In the genomic region with DNA sequence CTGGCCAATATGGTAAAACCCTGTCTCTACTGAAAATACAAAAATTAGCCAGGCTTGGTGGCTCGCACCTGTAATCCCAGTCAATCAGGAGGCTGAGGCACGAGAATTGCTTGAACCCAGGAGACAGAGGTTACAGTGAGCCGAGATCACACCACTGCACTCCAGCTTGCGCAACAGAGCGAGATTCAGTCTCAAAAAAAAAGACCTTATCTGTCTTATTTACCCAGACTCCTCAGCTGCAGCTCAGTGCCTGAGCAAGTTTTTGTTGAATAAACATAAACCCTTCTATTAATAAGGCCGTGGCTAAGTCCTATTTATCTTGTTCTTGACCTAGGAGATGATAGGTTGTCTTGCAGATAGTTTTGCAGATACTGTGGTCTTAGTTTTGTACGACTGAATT, we compare ENCODE assay signal across 22 cellular contexts.
"Had no signal": no experiment of that assay in that cellular context is flagged by ENCODE, and none has a peak within 500 bp of the region (broad histone marks: within the 10 kb centered on the region; RNA-seq: fewer than 3 reads in every experiment).

No MANE protein-coding gene starts in this region.

- H3K36me3 Mint-ChIP-seq: naive thymus-derived CD4-positive, alpha-beta T cell; stimulated activated naive B cell treated with anti-CD40 and anti-IgM and Interleukin-4, amounts not matched to agents 10 μg/mL and 1 μg/mL and 100 μg/mL, for 72 hours had no signal

- H3K27ac Mint-ChIP-seq: dendritic cell treated with granulocyte-macrophage colony-stimulating factor and Interleukin-4, amounts not matched to agents 40 ng/mL and 50 ng/mL, for 4 days; effector memory CD8-positive, alpha-beta T cell; naive thymus-derived CD4-positive, alpha-beta T cell; nephron progenitor cell; stimulated activated naive B cell treated with anti-CD40 and anti-IgM and Interleukin-4, amounts not matched to agents 10 μg/mL and 1 μg/mL and 100 μg/mL, for 72 hours; stimulated activated naive CD8-positive, alpha-beta T cell treated with anti-CD3 and anti-CD28 coated beads, Interleukin-15, amount 100 ng/mL, for 72 hours had no signal

- H3K27ac ChIP-seq: epithelial cell of prostate, esophagus muscularis mucosa, gastroesophageal sphincter, psoas muscle, testis, tibial nerve, upper lobe of right lung, vagina had no signal

- H3K9me3 ChIP-seq: esophagus muscularis mucosa, gastroesophageal sphincter, psoas muscle, testis, tibial nerve, upper lobe of right lung, vagina had no signal

- H3K4me3 Mint-ChIP-seq: dendritic cell treated with granulocyte-macrophage colony-stimulating factor and Interleukin-4, amounts not matched to agents 40 ng/mL and 50 ng/mL, for 4 days; effector memory CD8-positive, alpha-beta T cell; naive thymus-derived CD4-positive, alpha-beta T cell; nephron progenitor cell; stimulated activated naive B cell treated with anti-CD40 and anti-IgM and Interleukin-4, amounts not matched to agents 10 μg/mL and 1 μg/mL and 100 μg/mL, for 72 hours; stimulated activated naive CD8-positive, alpha-beta T cell treated with anti-CD3 and anti-CD28 coated beads, Interleukin-15, amount 100 ng/mL, for 72 hours had no signal

- H3K27me3 Mint-ChIP-seq: stimulated activated naive CD8-positive, alpha-beta T cell treated with anti-CD3 and anti-CD28 coated beads, Interleukin-15, amount 100 ng/mL, for 72 hours had no signal

- H3K27me3 ChIP-seq: esophagus muscularis mucosa, gastroesophageal sphincter, testis, tibial nerve, upper lobe of right lung, vagina had no signal

- H3K4me1 ChIP-seq: psoas muscle, tibial nerve had no signal

- H3K36me3 ChIP-seq: esophagus muscularis mucosa, gastroesophageal sphincter, tibial nerve, upper lobe of right lung, vagina had no signal

- H3K9me3 Mint-ChIP-seq: dendritic cell treated with granulocyte-macrophage colony-stimulating factor and Interleukin-4, amounts not matched to agents 40 ng/mL and 50 ng/mL, for 4 days; effector memory CD8-positive, alpha-beta T cell; nephron progenitor cell; stimulated activated naive B cell treated with anti-CD40 and anti-IgM and Interleukin-4, amounts not matched to agents 10 μg/mL and 1 μg/mL and 100 μg/mL, for 72 hours; stimulated activated naive CD8-positive, alpha-beta T cell treated with anti-CD3 and anti-CD28 coated beads, Interleukin-15, amount 100 ng/mL, for 72 hours had no signal

- ATAC-seq: effector memory CD8-positive, alpha-beta T cell; gastroesophageal sphincter; psoas muscle; sciatic nerve; stimulated activated naive B cell treated with anti-CD40 and anti-IgM and Interleukin-4, amounts not matched to agents 10 μg/mL and 1 μg/mL and 100 μg/mL, for 72 hours; stimulated activated naive CD8-positive, alpha-beta T cell treated with anti-CD3 and anti-CD28 coated beads, Interleukin-15, amount 100 ng/mL, for 72 hours had no signal

- DNase-seq: effector memory CD8-positive, alpha-beta T cell; foreskin fibroblast; glutamatergic neuron; kidney glomerular epithelial cell; mesendoderm; naive thymus-derived CD4-positive, alpha-beta T cell; nephron progenitor cell; psoas muscle; retina; stimulated activated CD4-positive, alpha-beta T cell treated with anti-CD3 and anti-CD28 coated beads, Interleukin-2, amount 100 ng/mL, for 24 hours; stimulated activated CD4-positive, alpha-beta T cell treated with anti-CD3 and anti-CD28 coated beads, Interleukin-4, amount 100 ng/mL, for 4 hours; stimulated activated naive B cell treated with anti-CD40 and anti-IgM and Interleukin-4, amounts not matched to agents 10 μg/mL and 1 μg/mL and 100 μg/mL, for 72 hours; stimulated activated naive CD8-positive, alpha-beta T cell treated with anti-CD3 and anti-CD28 coated beads, Interleukin-15, amount 100 ng/mL, for 72 hours; testis; upper lobe of right lung had no signal

- H3K4me1 Mint-ChIP-seq: stimulated activated naive B cell treated with anti-CD40 and anti-IgM and Interleukin-4, amounts not matched to agents 10 μg/mL and 1 μg/mL and 100 μg/mL, for 72 hours; stimulated activated naive CD8-positive, alpha-beta T cell treated with anti-CD3 and anti-CD28 coated beads, Interleukin-15, amount 100 ng/mL, for 72 hours had no signal

- H3K4me3 ChIP-seq: esophagus muscularis mucosa, gastroesophageal sphincter, psoas muscle, testis, tibial nerve, upper lobe of right lung, vagina had no signal
